In genomic region chr17:60386137-60386395, GRCh38 we compare ENCODE assay signal across 24 cellular contexts. TPM values are rescaled to one million over a fixed set of nuclear protein-coding genes. Genes with fewer than 3 reads are reported as not detected.
DNase-seq lines count a peak whose midpoint lies in the region; ATAC-seq and TF ChIP-seq lines count a peak whose summit lies in the region.
"Had no signal": no experiment of that assay in that cellular context is flagged by ENCODE, and none has a peak within 500 bp of the region (broad histone marks: within the 10 kb centered on the region; RNA-seq: fewer than 3 reads in every experiment).

No MANE protein-coding gene starts in this region.

- 0 out of 2 replicates have a peak, but pooled peaks cover 5% of the 10 kb centered on the region for H3K36me3 ChIP-seq in HUES64 (ENCODE audit: insufficient read depth, low read length)
- H3K36me3 ChIP-seq in osteoblast (ENCODE audit: insufficient read depth, low read length), result no peaks in the 10 kb centered on the region
- H3K36me3 ChIP-seq: WERI-Rb-1 had no signal

- H3K9ac ChIP-seq in HUES64 (ENCODE audit: low read depth, low read length), result no peak overlapping the region

- no peaks in the 10 kb centered on the region for H3K27me3 Mint-ChIP-seq in chondrocyte (ENCODE audit: low read depth)
- H3K27me3 Mint-ChIP-seq: activated CD8-positive, alpha-beta T cell treated with anti-CD3 and anti-CD28 coated beads for 36 hours; activated naive CD4-positive, alpha-beta T cell treated with anti-CD3 and anti-CD28 coated beads, Interleukin-2, amount 50 U/mL, for 24 hours; T-cell had no signal

- H3K36me3 Mint-ChIP-seq in chondrocyte (ENCODE audit: low read depth), result peaks cover 2% of the 10 kb centered on the region

- 24% methylated on average over 1 of the region's 1 CpG for WGBS in HUES64

- H3K27me3 ChIP-seq in HUES64 (ENCODE audit: insufficient read depth, low read length), result no peaks in the 10 kb centered on the region
- no peaks in the 10 kb centered on the region for H3K27me3 ChIP-seq in osteoblast (ENCODE audit: insufficient read depth, low read length)

- no peak overlapping the region for H3K4me3 Mint-ChIP-seq in chondrocyte (ENCODE audit: unreplicated experiment)
- H3K4me3 Mint-ChIP-seq: activated CD8-positive, alpha-beta T cell treated with anti-CD3 and anti-CD28 coated beads for 36 hours; activated naive CD4-positive, alpha-beta T cell treated with anti-CD3 and anti-CD28 coated beads, Interleukin-2, amount 50 U/mL, for 24 hours; neural crest cell; T-cell had no signal

- no peak for ATAC-seq in GM21576 (IDR thresholded peaks at IDR 0.05; ENCODE audit: unreplicated experiment)
- ATAC-seq: activated CD8-positive, alpha-beta T cell treated with anti-CD3 and anti-CD28 coated beads for 36 hours; right cardiac atrium; T-cell had no signal

- no peak overlapping the region for H2AFZ ChIP-seq in osteoblast (ENCODE audit: low read length)

- H3K9me3 Mint-ChIP-seq in chondrocyte (ENCODE audit: low read depth), result no peaks in the 10 kb centered on the region
- H3K9me3 Mint-ChIP-seq: activated CD8-positive, alpha-beta T cell treated with anti-CD3 and anti-CD28 coated beads for 36 hours; activated naive CD4-positive, alpha-beta T cell treated with anti-CD3 and anti-CD28 coated beads, Interleukin-2, amount 50 U/mL, for 24 hours; neural crest cell; T-cell had no signal

- peak; percentile 43 for DNase-seq in CD1c-positive myeloid dendritic cell (ENCODE audit: extremely low spot score)
- no peak for DNase-seq in chondrocyte (ENCODE audit: low spot score)
- DNase-seq in osteoblast (ENCODE audit: insufficient read length, low spot score, missing footprints), result no peak
- DNase-seq in D341Med (ENCODE audit: low spot score), result no peak
- DNase-seq in epidermal melanocyte (ENCODE audit: insufficient read length, low spot score), result no peak
- DNase-seq in NCI-H1092 (lab: John Stamatoyannopoulos, UW), result no peak
- DNase-seq: activated CD8-positive, alpha-beta T cell treated with anti-CD3 and anti-CD28 coated beads for 36 hours; activated T-cell treated with anti-CD3 and anti-CD28 coated beads, Interleukin-2, amount 50 U/mL, for 48 hours; cortex of kidney; GF-D8; midbrain; MM.1S; NCI-H510A; right cardiac atrium; stimulated activated naive CD4-positive, alpha-beta T cell treated with Interleukin-2 at 50 U/mL for 16 hours; T-cell; WERI-Rb-1 had no signal

- H3K27ac ChIP-seq in HUES64 (ENCODE audit: low read depth, low read length) (peak overlapping the region; percentile 67; the same call in 1 of the 2 replicates), osteoblast (ENCODE audit: low read depth, low read length) (peak overlapping the region; percentile 13)
- H3K27ac ChIP-seq: epithelial cell of prostate, WERI-Rb-1 had no signal

- H3K9me3 ChIP-seq in HUES64 (ENCODE audit: insufficient read depth, low read depth, low read length) (no peaks in the 10 kb centered on the region), osteoblast (ENCODE audit: low read depth, low read length) (no peaks in the 10 kb centered on the region)

- peaks cover 58% of the 10 kb centered on the region for H4K20me1 ChIP-seq in osteoblast (ENCODE audit: insufficient read depth, low read length)

- peak overlapping the region; percentile 7; the same call in 1 of the 2 replicates for H3K4me3 ChIP-seq in HUES64 (ENCODE audit: low read length)
- no peak overlapping the region for H3K4me3 ChIP-seq in osteoblast (ENCODE audit: insufficient read depth, low read length)

- H3K4me1 ChIP-seq in HUES64 (ENCODE audit: insufficient read depth, low read length) (peaks cover 75% of the 10 kb centered on the region), osteoblast (ENCODE audit: insufficient read depth, low read length) (peaks cover 32% of the 10 kb centered on the region)

- no peak overlapping the region for H3K4me2 ChIP-seq in osteoblast (ENCODE audit: insufficient read depth, low read length)

- peaks cover 60% of the 10 kb centered on the region for H3K4me1 Mint-ChIP-seq in chondrocyte (ENCODE audit: low read depth)

- peak overlapping the region; percentile 24 for H3K27ac Mint-ChIP-seq in chondrocyte (ENCODE audit: unreplicated experiment)
- H3K27ac Mint-ChIP-seq: activated CD8-positive, alpha-beta T cell treated with anti-CD3 and anti-CD28 coated beads for 36 hours; activated naive CD4-positive, alpha-beta T cell treated with anti-CD3 and anti-CD28 coated beads, Interleukin-2, amount 50 U/mL, for 24 hours; T-cell had no signal

- peaks cover 100% of the 10 kb centered on the region for H3K79me2 ChIP-seq in osteoblast (ENCODE audit: insufficient read depth, low read length)

- TF ChIP-seq CTCF in chondrocyte (IDR thresholded peaks at IDR 0.05) (no peak), osteoblast (IDR thresholded peaks at IDR 0.05; ENCODE audit: extremely low read depth, low read depth, low read length) (no peak)

RNA-seq across cellular contexts. Expression of gene USP32, which starts 5.9 kb away (rescaled TPM):
- polyA plus RNA-seq in HUES64 (2013, experiment 1 of 2), result 39.1 TPM
- 42.8 TPM for polyA plus RNA-seq in HUES64 (2013, experiment 2 of 2)
- total RNA-seq in chondrocyte, result 35.2 to 42.2 TPM (median 41.1 TPM) in 3 replicates
- total RNA-seq in osteoblast, result 99.5 and 116 TPM in 2 replicates

RNA-seq across cellular contexts. Expression of gene CHCT1, which starts 36.2 kb away (rescaled TPM):
- not detected for polyA plus RNA-seq in HUES64 (2013, experiment 1 of 2)
- not detected for polyA plus RNA-seq in HUES64 (2013, experiment 2 of 2)
- total RNA-seq in chondrocyte (not detected in 3 replicates), osteoblast (not detected in 2 replicates)
- total RNA-seq: activated CD8-positive, alpha-beta T cell treated with anti-CD3 and anti-CD28 coated beads for 36 hours; frontal cortex; neural crest cell; right cardiac atrium; T-cell; urinary bladder had no signal
- polyA plus RNA-seq: right cardiac atrium had no signal
